Comparison of ENCODE assay signal across 9 cellular contexts in genomic region chr17:17032131-17032692, GRCh38. TPM values are rescaled to one million over a fixed set of nuclear protein-coding genes. Genes with fewer than 3 reads are reported as not detected.
DNase-seq lines count a peak whose midpoint lies in the region; ATAC-seq and TF ChIP-seq lines count a peak whose summit lies in the region.
"Had no signal": no experiment of that assay in that cellular context is flagged by ENCODE, and none has a peak within 500 bp of the region (broad histone marks: within the 10 kb centered on the region; RNA-seq: fewer than 3 reads in every experiment).

No MANE protein-coding gene starts in this region.

- H3K4me1 Mint-ChIP-seq in endodermal cell, result peaks cover 44% of the 10 kb centered on the region

- no peak for TF ChIP-seq POLR2A in upper lobe of left lung (IDR thresholded peaks at IDR 0.05)

- H3K27me3 ChIP-seq in endodermal cell (ENCODE audit: control insufficient read depth, insufficient read depth, low read length, poor library complexity, severe bottlenecking) (no peaks in the 10 kb centered on the region), upper lobe of left lung (no peaks in the 10 kb centered on the region)

- H3K4me1 ChIP-seq in endodermal cell (ENCODE audit: control insufficient read depth, insufficient read depth, low read length), result peaks cover 18% of the 10 kb centered on the region
- H3K4me1 ChIP-seq in upper lobe of left lung, result peaks cover 28 to 47% (median 40%) of the 10 kb centered on the region in 4 donors

- H3K4me3 Mint-ChIP-seq in endodermal cell, result no peak overlapping the region

- DNase-seq in RPMI7951 (ENCODE audit: low read depth), result peak; percentile 96
- peak; percentile 72 for DNase-seq in endodermal cell
- peak; percentile 76 to 79 for DNase-seq in lung microvascular endothelial cell (ENCODE audit: low read depth in 2 of 2)
- DNase-seq in upper lobe of left lung, result peak; percentile 56 to 88
- DNase-seq in iPS-NIHi11 (ENCODE audit: low spot score), result no peak
- no peak for DNase-seq in cortex of kidney (lab: John Stamatoyannopoulos, UW)
- no peak for DNase-seq in ecto neural progenitor cell (ENCODE audit: low spot score)
- DNase-seq: activated naive CD4-positive, alpha-beta T cell treated with anti-CD3 and anti-CD28 coated beads, Interleukin-2, amount 50 U/mL, for 16 hours; NCI-H2227 treated with DMSO at 0.1 percent for 48 hours had no signal

- ATAC-seq in upper lobe of left lung (ENCODE audit: low FRiP score in 2 of 2), result peak; percentile 31 to 80

- no peaks in the 10 kb centered on the region for H3K36me3 Mint-ChIP-seq in endodermal cell (ENCODE audit: low read depth)

- H3K4me3 ChIP-seq in endodermal cell (ENCODE audit: low read length) (no peak overlapping the region), upper lobe of left lung (no peak overlapping the region)

- H3K9me3 ChIP-seq in endodermal cell (ENCODE audit: control insufficient read depth, low read length) (no peaks in the 10 kb centered on the region), upper lobe of left lung (no peaks in the 10 kb centered on the region)

- no peak overlapping the region for H3K27ac Mint-ChIP-seq in endodermal cell

- no peak for TF ChIP-seq EP300 in upper lobe of left lung (IDR thresholded peaks at IDR 0.05)

- H3K36me3 ChIP-seq in endodermal cell (ENCODE audit: control insufficient read depth, insufficient read depth, low read length) (no peaks in the 10 kb centered on the region), upper lobe of left lung (no peaks in the 10 kb centered on the region)

- no peaks in the 10 kb centered on the region for H3K9me3 Mint-ChIP-seq in endodermal cell

- TF ChIP-seq CTCF in endodermal cell (conservative IDR thresholded peaks at IDR 0.05), result peak; percentile 43
- TF ChIP-seq CTCF in upper lobe of left lung (IDR thresholded peaks at IDR 0.05), result peak in 1 of 6 experiments; percentile 21

- peak overlapping the region; percentile 71 for H3K27ac ChIP-seq in endodermal cell (ENCODE audit: low read depth, low read length)
- peak overlapping the region; percentile 1 to 59 (median 30) for H3K27ac ChIP-seq in upper lobe of left lung

- WGBS in endodermal cell (ENCODE audit: insufficient coverage in 1 of 2, insufficient read length in 1 of 2), 2 experiments, result 85% methylated on average over 8 to 13 of the region's 13 CpGs
- 51 to 52% methylated on average over 8 to 13 of the region's 13 CpGs for WGBS in upper lobe of left lung, 2 donors

- no peak overlapping the region for H3K9ac ChIP-seq in endodermal cell (ENCODE audit: extremely low read depth, low read length, poor library complexity, severe bottlenecking)

- no peaks in the 10 kb centered on the region for H3K27me3 Mint-ChIP-seq in endodermal cell (ENCODE audit: insufficient read depth)

RNA-seq across cellular contexts. Expression of gene MPRIP, which starts 10.0 kb away (rescaled TPM):
- total RNA-seq in RPMI7951 (2014; rRNA removed; shearing (Covaris generic)), result 77.1 and 86.3 TPM in 2 replicates
- total RNA-seq in endodermal cell (100 to 1,000 TPM; 154 to 155 TPM), lung microvascular endothelial cell (68.0 and 94.8 TPM in 2 replicates), upper lobe of left lung (100 to 1,000 TPM; 201 to 380 (median 285) TPM)
- 126 TPM for polyA plus RNA-seq in endodermal cell (2013, experiment 1 of 2)
- 112 TPM for polyA plus RNA-seq in endodermal cell (2013, experiment 2 of 2)

Comparison
In these comparisons a context has a peak if more than half of its experiments do, and no peak if none do; other contexts are left out.
1. DNase-seq: peak in RPMI7951 (single experiment), endodermal cell (single experiment), lung microvascular endothelial cell (2 of 2) and upper lobe of left lung (2 of 2); none in iPS-NIHi11 (single experiment), cortex of kidney (single experiment) and ecto neural progenitor cell (single experiment).